ENCODE assay signal across 1 cellular context in the genomic region with DNA sequence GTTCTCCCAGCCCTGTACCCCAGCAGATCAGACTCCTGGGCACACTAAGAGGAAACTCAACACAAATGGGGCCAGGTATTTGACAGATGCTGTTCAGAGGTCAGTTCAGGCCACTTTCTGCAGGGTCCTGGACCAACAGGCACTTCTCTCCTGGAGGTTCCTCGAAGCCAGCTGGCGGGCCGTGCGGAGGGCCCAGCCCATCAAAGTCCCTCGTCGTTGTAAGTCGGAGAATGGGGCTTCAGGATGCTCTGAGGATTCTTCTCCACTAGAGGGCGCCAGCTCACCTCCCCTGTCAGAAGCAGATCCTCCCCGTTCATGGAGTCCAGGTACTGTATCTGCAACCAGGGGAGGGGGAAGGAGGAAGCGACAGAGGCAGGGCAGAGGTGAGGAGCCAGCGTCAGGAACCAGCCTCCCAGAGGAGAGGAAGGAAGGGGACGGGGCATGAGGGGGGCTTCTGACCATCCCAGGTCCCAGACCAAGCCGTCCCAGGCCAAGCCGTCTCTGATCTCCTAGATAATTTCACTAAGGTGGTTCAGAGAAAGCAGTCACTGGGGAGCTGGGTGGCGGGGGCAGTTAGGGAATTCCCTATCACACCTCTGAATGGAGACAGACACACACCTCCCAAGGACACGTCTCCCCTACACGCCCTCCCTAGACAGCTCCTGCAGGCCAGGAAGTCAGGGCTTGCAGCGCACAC.
A peak's percentile ranks its signal among the peaks of the same experiment; 100 is the strongest.
TF ChIP-seq lines count a peak whose summit lies in the region.

No MANE protein-coding gene starts in this region.

TF ChIP-seq in HEK293, 187 proteins besides CTCF, POLR2A, EP300 and RAD21 (continued from another document):
- peak; percentile 38 for TF ChIP-seq PATZ1 (tag by site-specific recombination; IDR thresholded peaks at IDR 0.05)
- TF ChIP-seq, protein P1, sequence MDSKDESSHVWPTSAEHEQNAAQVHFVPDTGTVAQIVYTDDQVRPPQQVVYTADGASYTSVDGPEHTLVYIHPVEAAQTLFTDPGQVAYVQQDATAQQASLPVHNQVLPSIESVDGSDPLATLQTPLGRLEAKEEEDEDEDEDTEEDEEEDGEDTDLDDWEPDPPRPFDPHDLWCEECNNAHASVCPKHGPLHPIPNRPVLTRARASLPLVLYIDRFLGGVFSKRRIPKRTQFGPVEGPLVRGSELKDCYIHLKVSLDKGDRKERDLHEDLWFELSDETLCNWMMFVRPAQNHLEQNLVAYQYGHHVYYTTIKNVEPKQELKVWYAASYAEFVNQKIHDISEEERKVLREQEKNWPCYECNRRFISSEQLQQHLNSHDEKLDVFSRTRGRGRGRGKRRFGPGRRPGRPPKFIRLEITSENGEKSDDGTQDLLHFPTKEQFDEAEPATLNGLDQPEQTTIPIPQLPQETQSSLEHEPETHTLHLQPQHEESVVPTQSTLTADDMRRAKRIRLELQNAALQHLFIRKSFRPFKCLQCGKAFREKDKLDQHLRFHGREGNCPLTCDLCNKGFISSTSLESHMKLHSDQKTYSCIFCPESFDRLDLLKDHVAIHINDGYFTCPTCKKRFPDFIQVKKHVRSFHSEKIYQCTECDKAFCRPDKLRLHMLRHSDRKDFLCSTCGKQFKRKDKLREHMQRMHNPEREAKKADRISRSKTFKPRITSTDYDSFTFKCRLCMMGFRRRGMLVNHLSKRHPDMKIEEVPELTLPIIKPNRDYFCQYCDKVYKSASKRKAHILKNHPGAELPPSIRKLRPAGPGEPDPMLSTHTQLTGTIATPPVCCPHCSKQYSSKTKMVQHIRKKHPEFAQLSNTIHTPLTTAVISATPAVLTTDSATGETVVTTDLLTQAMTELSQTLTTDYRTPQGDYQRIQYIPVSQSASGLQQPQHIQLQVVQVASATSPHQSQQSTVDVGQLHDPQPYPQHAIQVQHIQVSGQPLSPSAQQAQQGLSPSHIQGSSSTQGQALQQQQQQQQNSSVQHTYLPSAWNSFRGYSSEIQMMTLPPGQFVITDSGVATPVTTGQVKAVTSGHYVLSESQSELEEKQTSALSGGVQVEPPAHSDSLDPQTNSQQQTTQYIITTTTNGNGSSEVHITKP (tag by site-specific recombination; IDR thresholded peaks at IDR 0.05) = peak; percentile 25; the same call in 1 of the 2 replicates
- no peak for TF ChIP-seq ZSCAN23 (tag by site-specific recombination; IDR thresholded peaks at IDR 0.05)
- no peak for TF ChIP-seq GLIS2 (tag by site-specific recombination; IDR thresholded peaks at IDR 0.05)
- TF ChIP-seq ZNF596 (tag by site-specific recombination; IDR thresholded peaks at IDR 0.05) = no peak
- TF ChIP-seq ZNF747 (tag by site-specific recombination; IDR thresholded peaks at IDR 0.05) = no peak
- TF ChIP-seq, protein P2, sequence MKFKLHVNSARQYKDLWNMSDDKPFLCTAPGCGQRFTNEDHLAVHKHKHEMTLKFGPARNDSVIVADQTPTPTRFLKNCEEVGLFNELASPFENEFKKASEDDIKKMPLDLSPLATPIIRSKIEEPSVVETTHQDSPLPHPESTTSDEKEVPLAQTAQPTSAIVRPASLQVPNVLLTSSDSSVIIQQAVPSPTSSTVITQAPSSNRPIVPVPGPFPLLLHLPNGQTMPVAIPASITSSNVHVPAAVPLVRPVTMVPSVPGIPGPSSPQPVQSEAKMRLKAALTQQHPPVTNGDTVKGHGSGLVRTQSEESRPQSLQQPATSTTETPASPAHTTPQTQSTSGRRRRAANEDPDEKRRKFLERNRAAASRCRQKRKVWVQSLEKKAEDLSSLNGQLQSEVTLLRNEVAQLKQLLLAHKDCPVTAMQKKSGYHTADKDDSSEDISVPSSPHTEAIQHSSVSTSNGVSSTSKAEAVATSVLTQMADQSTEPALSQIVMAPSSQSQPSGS (tag by site-specific recombination; IDR thresholded peaks at IDR 0.05; ENCODE audit: low read depth) = no peak
- TF ChIP-seq SP7 (tag by site-specific recombination; IDR thresholded peaks at IDR 0.05) = no peak
- TF ChIP-seq ZBTB6 (tag by site-specific recombination; IDR thresholded peaks at IDR 0.05) = no peak
- no peak for TF ChIP-seq ZNF324 (tag by site-specific recombination; IDR thresholded peaks at IDR 0.05)
- TF ChIP-seq ZNF707 (tag by site-specific recombination; IDR thresholded peaks at IDR 0.05) = no peak
- TF ChIP-seq ZBTB17 (tag by site-specific recombination; IDR thresholded peaks at IDR 0.05) = peak; percentile 51; the same call in 1 of the 2 replicates
- no peak for TF ChIP-seq ZNF473 (tag by site-specific recombination; IDR thresholded peaks at IDR 0.05)
- TF ChIP-seq MYNN (tag by site-specific recombination; IDR thresholded peaks at IDR 0.05; ENCODE audit: borderline replicate concordance) = no peak
- no peak for TF ChIP-seq HOXD13 (CRISPR knock-in tag; IDR thresholded peaks at IDR 0.05; ENCODE audit: borderline replicate concordance)
- peak; percentile 47 for TF ChIP-seq WT1 (tag by site-specific recombination; IDR thresholded peaks at IDR 0.05)
- peak; percentile 98 for TF ChIP-seq ZNF654 (tag by site-specific recombination; IDR thresholded peaks at IDR 0.05; ENCODE audit: low read depth)
- no peak for TF ChIP-seq FEZF1 (tag by site-specific recombination; IDR thresholded peaks at IDR 0.05)
- TF ChIP-seq, protein P3, sequence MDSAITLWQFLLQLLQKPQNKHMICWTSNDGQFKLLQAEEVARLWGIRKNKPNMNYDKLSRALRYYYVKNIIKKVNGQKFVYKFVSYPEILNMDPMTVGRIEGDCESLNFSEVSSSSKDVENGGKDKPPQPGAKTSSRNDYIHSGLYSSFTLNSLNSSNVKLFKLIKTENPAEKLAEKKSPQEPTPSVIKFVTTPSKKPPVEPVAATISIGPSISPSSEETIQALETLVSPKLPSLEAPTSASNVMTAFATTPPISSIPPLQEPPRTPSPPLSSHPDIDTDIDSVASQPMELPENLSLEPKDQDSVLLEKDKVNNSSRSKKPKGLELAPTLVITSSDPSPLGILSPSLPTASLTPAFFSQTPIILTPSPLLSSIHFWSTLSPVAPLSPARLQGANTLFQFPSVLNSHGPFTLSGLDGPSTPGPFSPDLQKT (IDR thresholded peaks at IDR 0.05; ENCODE audit: borderline replicate concordance, low read depth, low read length) = no peak
- no peak for TF ChIP-seq TCF7L2 (IDR thresholded peaks at IDR 0.05; ENCODE audit: borderline replicate concordance, low read depth, low read length)
- no peak for TF ChIP-seq ZNF621 (tag by site-specific recombination; IDR thresholded peaks at IDR 0.05)
- TF ChIP-seq ZNF792 (tag by site-specific recombination; IDR thresholded peaks at IDR 0.05) = no peak
- TF ChIP-seq, protein P4, sequence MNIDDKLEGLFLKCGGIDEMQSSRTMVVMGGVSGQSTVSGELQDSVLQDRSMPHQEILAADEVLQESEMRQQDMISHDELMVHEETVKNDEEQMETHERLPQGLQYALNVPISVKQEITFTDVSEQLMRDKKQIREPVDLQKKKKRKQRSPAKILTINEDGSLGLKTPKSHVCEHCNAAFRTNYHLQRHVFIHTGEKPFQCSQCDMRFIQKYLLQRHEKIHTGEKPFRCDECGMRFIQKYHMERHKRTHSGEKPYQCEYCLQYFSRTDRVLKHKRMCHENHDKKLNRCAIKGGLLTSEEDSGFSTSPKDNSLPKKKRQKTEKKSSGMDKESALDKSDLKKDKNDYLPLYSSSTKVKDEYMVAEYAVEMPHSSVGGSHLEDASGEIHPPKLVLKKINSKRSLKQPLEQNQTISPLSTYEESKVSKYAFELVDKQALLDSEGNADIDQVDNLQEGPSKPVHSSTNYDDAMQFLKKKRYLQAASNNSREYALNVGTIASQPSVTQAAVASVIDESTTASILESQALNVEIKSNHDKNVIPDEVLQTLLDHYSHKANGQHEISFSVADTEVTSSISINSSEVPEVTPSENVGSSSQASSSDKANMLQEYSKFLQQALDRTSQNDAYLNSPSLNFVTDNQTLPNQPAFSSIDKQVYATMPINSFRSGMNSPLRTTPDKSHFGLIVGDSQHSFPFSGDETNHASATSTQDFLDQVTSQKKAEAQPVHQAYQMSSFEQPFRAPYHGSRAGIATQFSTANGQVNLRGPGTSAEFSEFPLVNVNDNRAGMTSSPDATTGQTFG (tag by site-specific recombination; IDR thresholded peaks at IDR 0.05; ENCODE audit: borderline replicate concordance) = no peak
- no peak for TF ChIP-seq ZNF785 (tag by site-specific recombination; IDR thresholded peaks at IDR 0.05)
- no peak for TF ChIP-seq ZBTB10 (tag by site-specific recombination; IDR thresholded peaks at IDR 0.05)
- TF ChIP-seq ZNF571 (tag by site-specific recombination; IDR thresholded peaks at IDR 0.05) = no peak
- no peak for TF ChIP-seq YY2 (tag by site-specific recombination; IDR thresholded peaks at IDR 0.05)
- TF ChIP-seq ZNF530 (tag by site-specific recombination; IDR thresholded peaks at IDR 0.05; ENCODE audit: low read depth) = no peak
- 0 out of 2 replicates have a peak, but pooled peaks have one; percentile 26 for TF ChIP-seq KLF8 (tag by site-specific recombination; IDR thresholded peaks at IDR 0.05)
- TF ChIP-seq ZNF239 (tag by site-specific recombination; IDR thresholded peaks at IDR 0.05) = no peak
- no peak for TF ChIP-seq ZNF76 (tag by site-specific recombination; IDR thresholded peaks at IDR 0.05; ENCODE audit: borderline replicate concordance, low read depth)
- no peak for TF ChIP-seq KLF9 (tag by site-specific recombination; IDR thresholded peaks at IDR 0.05; ENCODE audit: low read depth)
- TF ChIP-seq ZNF639 (tag by site-specific recombination; IDR thresholded peaks at IDR 0.05) = no peak
- no peak for TF ChIP-seq ZNF121 (tag by site-specific recombination; IDR thresholded peaks at IDR 0.05)
- no peak for TF ChIP-seq ZNF280C (tag by site-specific recombination; IDR thresholded peaks at IDR 0.05)
- no peak for TF ChIP-seq ZNF391 (tag by site-specific recombination; IDR thresholded peaks at IDR 0.05; ENCODE audit: borderline replicate concordance, low read depth)
- TF ChIP-seq ZNF664 (tag by site-specific recombination; IDR thresholded peaks at IDR 0.05) = no peak
